Comparison of ENCODE assay signal across 8 cellular contexts in genomic region chr1:198669023-198669698, GRCh38. TPM values are rescaled to one million over a fixed set of nuclear protein-coding genes. Genes with fewer than 3 reads are reported as not detected.
DNase-seq lines count a peak whose midpoint lies in the region; ATAC-seq and TF ChIP-seq lines count a peak whose summit lies in the region.

No MANE protein-coding gene starts in this region.

- H3K9me3 Mint-ChIP-seq in CD4-positive, CD25-positive, alpha-beta regulatory T cell = no peaks in the 10 kb centered on the region
- H3K9me3 Mint-ChIP-seq in T-helper 1 cell treated with Interleukin-12 subunit alpha and Interleukin-12 subunit beta and Interleukin-4 antibody, amounts not matched to agents 30 μg/mL and 1 μg/mL, for 36 hours = no peaks in the 10 kb centered on the region

- H3K4me3 ChIP-seq in CD4-positive, CD25-positive, alpha-beta regulatory T cell (ENCODE audit: low read depth, low read length) = peak overlapping the region; percentile 80
- H3K4me3 ChIP-seq in fibroblast of mammary gland (ENCODE audit: control insufficient read depth, low read depth, low read length) (no peak overlapping the region), right atrium auricular region (no peak overlapping the region), gastrocnemius medialis (no peak overlapping the region)

- peak overlapping the region; percentile 74 to 88 (median 84) for H3K4me3 Mint-ChIP-seq in CD4-positive, CD25-positive, alpha-beta regulatory T cell
- H3K4me3 Mint-ChIP-seq in T-helper 1 cell treated with Interleukin-12 subunit alpha and Interleukin-12 subunit beta and Interleukin-4 antibody, amounts not matched to agents 30 μg/mL and 1 μg/mL, for 36 hours = peak overlapping the region; percentile 57

- H3K36me3 ChIP-seq in CD4-positive, CD25-positive, alpha-beta regulatory T cell (ENCODE audit: control insufficient read depth, insufficient read depth, low read length) = peaks cover 59% of the 10 kb centered on the region
- H3K36me3 ChIP-seq in right atrium auricular region (no peaks in the 10 kb centered on the region), gastrocnemius medialis (no peaks in the 10 kb centered on the region)

- ATAC-seq in CD4-positive, CD25-positive, alpha-beta regulatory T cell (ENCODE audit: low read depth in 2 of 2) = peak; percentile 86 to 88
- peak; percentile 64 for ATAC-seq in GM19372 (IDR thresholded peaks at IDR 0.05; ENCODE audit: low read depth, unreplicated experiment)
- ATAC-seq in HG03342 (IDR thresholded peaks at IDR 0.05; ENCODE audit: unreplicated experiment) = peak; percentile 88
- ATAC-seq in gastrocnemius medialis = no peak

- H3K27me3 Mint-ChIP-seq in CD4-positive, CD25-positive, alpha-beta regulatory T cell = no peaks in the 10 kb centered on the region
- no peaks in the 10 kb centered on the region for H3K27me3 Mint-ChIP-seq in T-helper 1 cell treated with Interleukin-12 subunit alpha and Interleukin-12 subunit beta and Interleukin-4 antibody, amounts not matched to agents 30 μg/mL and 1 μg/mL, for 36 hours (ENCODE audit: low read depth)

- H3K9me3 ChIP-seq in CD4-positive, CD25-positive, alpha-beta regulatory T cell (ENCODE audit: control insufficient read depth in 2 of 2, low read length in 2 of 2) = no peaks in the 10 kb centered on the region
- no peaks in the 10 kb centered on the region for H3K9me3 ChIP-seq in right atrium auricular region
- H3K9me3 ChIP-seq in gastrocnemius medialis = no peaks in the 10 kb centered on the region

- in situ Hi-C loops in gastrocnemius medialis (cut with MboI; ENCODE audit: low sequenced_read_pairs in 4 of 4) = no loop called here

- intact Hi-C loops in gastrocnemius medialis (cut with DNase I; ENCODE audit: low total_unique reads) = no loop called here

- no peaks in the 10 kb centered on the region for H3K27me3 ChIP-seq in CD4-positive, CD25-positive, alpha-beta regulatory T cell (ENCODE audit: control insufficient read depth, insufficient read depth, low read length)
- no peaks in the 10 kb centered on the region for H3K27me3 ChIP-seq in right atrium auricular region
- no peaks in the 10 kb centered on the region for H3K27me3 ChIP-seq in gastrocnemius medialis

- H3K36me3 Mint-ChIP-seq in CD4-positive, CD25-positive, alpha-beta regulatory T cell = peaks cover 53% of the 10 kb centered on the region
- peaks cover 52% of the 10 kb centered on the region for H3K36me3 Mint-ChIP-seq in T-helper 1 cell treated with Interleukin-12 subunit alpha and Interleukin-12 subunit beta and Interleukin-4 antibody, amounts not matched to agents 30 μg/mL and 1 μg/mL, for 36 hours (ENCODE audit: low read depth)

- peaks cover 54 to 89% (median 80%) of the 10 kb centered on the region in 4 donors for H3K4me1 Mint-ChIP-seq in CD4-positive, CD25-positive, alpha-beta regulatory T cell
- peaks cover 74% of the 10 kb centered on the region for H3K4me1 Mint-ChIP-seq in T-helper 1 cell treated with Interleukin-12 subunit alpha and Interleukin-12 subunit beta and Interleukin-4 antibody, amounts not matched to agents 30 μg/mL and 1 μg/mL, for 36 hours (ENCODE audit: low read depth)

- no peak for TF ChIP-seq POLR2A in gastrocnemius medialis (IDR thresholded peaks at IDR 0.05)

- H3K4me1 ChIP-seq in CD4-positive, CD25-positive, alpha-beta regulatory T cell (ENCODE audit: control insufficient read depth, insufficient read depth, low read length, poor library complexity, severe bottlenecking) = peaks cover 95% of the 10 kb centered on the region
- H3K4me1 ChIP-seq in right atrium auricular region = peaks cover 0 to 5% of the 10 kb centered on the region in 2 donors
- no peaks in the 10 kb centered on the region for H3K4me1 ChIP-seq in gastrocnemius medialis

- TF ChIP-seq CTCF in fibroblast of mammary gland (conservative IDR thresholded peaks at IDR 0.05; ENCODE audit: control insufficient read depth, insufficient read depth, low read depth, low read length) (no peak), right atrium auricular region (IDR thresholded peaks at IDR 0.05) (no peak), gastrocnemius medialis (IDR thresholded peaks at IDR 0.05 in 4 of 5, conservative IDR thresholded peaks at IDR 0.05 in 1 of 5) (no peak)

- H3K27ac Mint-ChIP-seq in CD4-positive, CD25-positive, alpha-beta regulatory T cell = peak overlapping the region; percentile 93 to 98 (median 97)
- peak overlapping the region; percentile 86 for H3K27ac Mint-ChIP-seq in T-helper 1 cell treated with Interleukin-12 subunit alpha and Interleukin-12 subunit beta and Interleukin-4 antibody, amounts not matched to agents 30 μg/mL and 1 μg/mL, for 36 hours

- DNase-seq in CD4-positive, CD25-positive, alpha-beta regulatory T cell = peak; percentile 49 to 80 (median 70)
- peak; percentile 90 for DNase-seq in fibroblast of mammary gland (ENCODE audit: low read depth)
- no peak for DNase-seq in right atrium auricular region (ENCODE audit: low spot score)
- no peak for DNase-seq in NCI-H524 treated with DMSO at 0.1 percent for 48 hours (lab: John Stamatoyannopoulos, UW)
- DNase-seq in gastrocnemius medialis = no peak

- H3K27ac ChIP-seq in CD4-positive, CD25-positive, alpha-beta regulatory T cell (ENCODE audit: insufficient read depth, low read length, poor library complexity, severe bottlenecking) = peak overlapping the region; percentile 97
- H3K27ac ChIP-seq in right atrium auricular region (no peak overlapping the region), gastrocnemius medialis (no peak overlapping the region)

RNA-seq across cellular contexts. Expression of gene PTPRC, which starts 30.3 kb away (rescaled TPM):
- total RNA-seq in CD4-positive, CD25-positive, alpha-beta regulatory T cell = 946 TPM
- 1,000 to 10,000 TPM; 1,055 to 1,099 (median 1,073) TPM for polyA plus RNA-seq in CD4-positive, CD25-positive, alpha-beta regulatory T cell
- total RNA-seq in right atrium auricular region (10 to 100 TPM in 1 of 2 donors, 1 to 10 TPM in 1; 5.5 to 10.1 TPM), gastrocnemius medialis (10 to 100 TPM in 1 of 4 donors, 1 to 10 TPM in 3; 1.7 to 10.4 (median 5.3) TPM)

Comparison
In these comparisons a context has a peak if more than half of its experiments do, and no peak if none do; other contexts are left out.
1. ATAC-seq: peak in CD4-positive, CD25-positive, alpha-beta regulatory T cell (2 of 2), GM19372 (single experiment) and HG03342 (single experiment); none in gastrocnemius medialis (0 of 2).
2. DNase-seq: peak in CD4-positive, CD25-positive, alpha-beta regulatory T cell (3 of 3) and fibroblast of mammary gland (single experiment); none in right atrium auricular region (single experiment), NCI-H524 treated with DMSO at 0.1 percent for 48 hours (single experiment) and gastrocnemius medialis (0 of 2).
3. RNA of gene PTPRC, which starts 30.3 kb away (total RNA-seq): 946 TPM in CD4-positive, CD25-positive, alpha-beta regulatory T cell (single experiment); 5.5 to 10.1 TPM in right atrium auricular region and 1.7 to 10.4 TPM in gastrocnemius medialis; every median in the first group is over 10 times any median in the second.